ENCODE assay signal across 8 cellular contexts in the genomic region with DNA sequence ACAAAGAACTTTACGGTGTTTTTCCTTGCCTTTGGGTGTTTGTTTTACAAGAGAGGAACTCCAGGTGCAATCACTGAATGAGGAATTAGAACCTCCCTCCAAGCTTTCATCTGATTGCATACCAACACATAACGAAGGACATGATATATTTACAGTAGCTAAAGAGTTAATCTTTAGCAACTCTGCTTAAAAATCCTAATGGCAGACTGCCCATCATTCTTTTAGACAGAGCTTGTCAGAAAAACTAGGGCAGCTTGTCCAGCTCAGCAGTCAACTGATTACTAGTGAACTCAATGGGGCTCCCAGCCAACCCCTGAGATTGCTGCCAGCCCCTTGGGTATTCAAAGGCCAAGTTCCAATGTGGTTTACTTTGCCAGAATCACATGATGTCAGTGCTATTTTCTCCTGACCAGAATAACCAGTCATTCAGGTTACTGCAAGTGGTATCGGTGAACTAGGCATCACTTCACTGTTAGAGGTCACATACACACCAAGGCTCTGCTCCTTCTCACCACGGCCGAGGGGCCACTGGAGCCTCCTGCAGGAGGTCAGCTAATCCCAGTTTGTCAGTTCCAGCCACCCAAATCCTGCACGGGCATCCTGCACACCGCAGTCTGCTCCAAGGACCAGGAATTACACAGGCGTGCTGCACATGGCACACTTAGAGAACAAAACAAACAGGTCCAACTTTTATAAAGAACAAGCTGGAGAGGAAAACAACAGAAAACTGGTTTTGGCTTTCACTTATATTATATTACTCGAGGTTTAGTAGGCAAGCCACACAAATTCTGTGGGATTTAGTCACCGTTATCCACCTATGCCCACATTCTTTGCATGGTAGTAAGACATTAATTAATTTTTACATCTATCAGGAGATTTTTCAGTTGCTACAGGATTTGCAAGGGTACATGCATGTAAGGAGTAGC.
DNase-seq lines count a peak whose midpoint lies in the region; ATAC-seq, FAIRE-seq and TF ChIP-seq lines count a peak whose summit lies in the region.

No MANE protein-coding gene starts in this region.

- H3K4me2 ChIP-seq in A549 = peak overlapping the region; percentile 96

- no peaks in the 10 kb centered on the region for H3K9me3 Mint-ChIP-seq in brain

- 15% methylated on average over 10 of the region's 10 CpGs for WGBS in A549 (ENCODE audit: missing lambda C conversion rate)

- CTCF ChIA-PET in A549 (lab: Yijun Ruan, JAX) = no interaction called here

- H3K27me3 Mint-ChIP-seq in brain = no peaks in the 10 kb centered on the region

- peak; percentile 68 for FAIRE-seq in A549 (lab: Jason Lieb, UNC)

- H3K27ac ChIP-seq in A549 = peak overlapping the region; percentile 70 to 81

- TF ChIP-seq RAD21 in A549 (conservative IDR thresholded peaks at IDR 0.05 in 1 of 2, IDR thresholded peaks at IDR 0.05 in 1 of 2) = no peak; a peak in 2 of 5 replicates

- peak overlapping the region; percentile 41 to 80 (median 63) for H3K4me3 Mint-ChIP-seq in brain

- POLR2A ChIA-PET in A549 (lab: Yijun Ruan, JAX) = interaction anchor here (0.6 to 1.1 kb wide), 2 partner anchors 13 to 67 kb away, joined by 3 to 11 read pairs; no protein-coding TSS in a partner anchor

- H3K4me1 ChIP-seq in A549 = peaks cover 50% of the 10 kb centered on the region

- H3K27ac Mint-ChIP-seq in brain = peak overlapping the region in 4 of 5 experiments; percentile 68 to 87 (median 82)

- TF ChIP-seq POLR2A in A549 (IDR thresholded peaks at IDR 0.05; ENCODE audit: low read length) = no peak

- peaks cover 26% of the 10 kb centered on the region for H3K36me3 Mint-ChIP-seq in brain

- TF ChIP-seq CTCF in A549 (IDR thresholded peaks at IDR 0.05) (no peak), brain (conservative IDR thresholded peaks at IDR 0.05) (no peak)

- DNase-seq in A549 (ENCODE audit: low read depth in 1 of 2, low spot score in 1 of 2) (peak; percentile 25 to 55), HuH-7.5 (ENCODE audit: low spot score) (peak; percentile 6), iris pigment epithelial cell (ENCODE audit: low read depth) (peak; percentile 91), stromal cell of bone marrow (ENCODE audit: low read depth) (peak; percentile 64), RPMI8226 (no peak), NCI-H187 treated with DMSO at 0.1 percent for 48 hours (lab: John Stamatoyannopoulos, UW) (no peak)

- TF ChIP-seq EP300 in A549 (IDR thresholded peaks at IDR 0.05) = no peak

- H3K4me3 ChIP-seq in A549 = peak overlapping the region; percentile 31

- no peaks in the 10 kb centered on the region for H3K9me3 ChIP-seq in A549

- H3K4me1 Mint-ChIP-seq in brain = peaks cover 75% of the 10 kb centered on the region

- ATAC-seq in A549 = peak; percentile 88 to 92
- no peak for ATAC-seq in HG03097 (IDR thresholded peaks at IDR 0.05; ENCODE audit: low FRiP score, unreplicated experiment)

TF ChIP-seq in A549, 52 proteins besides CTCF, POLR2A, EP300 and RAD21:
- TF ChIP-seq SMC3 (IDR thresholded peaks at IDR 0.05) (peak; percentile 24; the same call in 1 of the 3 replicates), JUNB (IDR thresholded peaks at IDR 0.05) (no peak), ESRRA (IDR thresholded peaks at IDR 0.05; ENCODE audit: borderline replicate concordance, low read length) (no peak), JUN (IDR thresholded peaks at IDR 0.05) (0 out of 5 replicates have a peak, but pooled peaks of 1 of the 2 experiments have one; percentile 30)

Comparison
In these comparisons a context has a peak if more than half of its experiments do, and no peak if none do; other contexts are left out.
1. DNase-seq: peak in A549 (2 of 2), HuH-7.5 (single experiment), iris pigment epithelial cell (single experiment) and stromal cell of bone marrow (single experiment); none in RPMI8226 (single experiment) and NCI-H187 treated with DMSO at 0.1 percent for 48 hours (single experiment).